In the genomic region with DNA sequence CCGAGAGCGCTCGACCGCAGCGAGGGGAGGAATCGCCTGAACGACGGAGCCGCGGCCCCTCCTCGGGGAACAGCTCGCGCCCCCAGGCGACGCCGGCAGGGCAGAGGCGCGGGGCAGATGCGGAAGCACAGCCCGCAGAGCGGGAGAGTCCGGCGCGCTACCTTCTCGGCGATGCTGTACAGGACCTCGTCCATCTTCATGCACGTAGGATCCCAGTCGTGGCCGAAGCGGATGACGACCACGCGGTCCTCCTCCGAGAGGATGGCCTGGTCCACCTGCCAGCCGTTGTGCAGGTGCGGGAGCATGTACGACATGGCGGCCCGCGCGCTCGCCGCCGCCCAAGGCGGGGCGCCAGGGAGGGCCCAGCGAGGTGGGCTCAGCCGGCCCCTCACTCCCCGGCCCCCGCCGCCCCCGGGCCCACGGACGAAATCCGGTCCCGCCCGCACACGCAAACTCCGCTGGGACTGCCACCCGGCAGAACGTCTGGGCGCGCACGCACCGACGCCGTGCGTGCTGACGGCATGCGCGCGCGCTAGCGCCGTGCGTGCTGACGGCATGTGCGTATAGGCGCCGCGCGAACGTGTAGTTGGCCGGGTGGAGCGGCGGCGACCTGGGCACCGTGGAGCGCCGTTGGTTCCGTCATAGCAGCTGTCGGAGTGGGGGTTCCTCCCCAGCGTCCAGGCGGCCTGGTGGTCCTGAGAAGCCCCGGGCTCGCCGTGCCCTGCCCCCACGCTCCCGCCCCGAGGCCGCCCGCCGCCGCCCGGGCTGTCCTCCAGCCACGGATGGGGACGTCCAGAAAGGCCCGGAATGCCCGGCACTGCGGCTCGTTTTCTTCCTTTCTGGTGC, we compare ENCODE assay signal across 1 cellular context.
TF ChIP-seq lines count a peak whose summit lies in the region.

A gene with protein sequence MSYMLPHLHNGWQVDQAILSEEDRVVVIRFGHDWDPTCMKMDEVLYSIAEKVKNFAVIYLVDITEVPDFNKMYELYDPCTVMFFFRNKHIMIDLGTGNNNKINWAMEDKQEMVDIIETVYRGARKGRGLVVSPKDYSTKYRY (minus strand): TSS at position 485 of the 846 bp plus-strand sequence. CDS start 171 bp downstream, at position 314.

TF ChIP-seq in HepG2, 621 proteins besides CTCF, POLR2A, EP300 and RAD21 (continued from another document and continues in another):
- TF ChIP-seq ZNF230 (CRISPR knock-in tag; IDR thresholded peaks at IDR 0.05) (peak; percentile 82), ZNF607 (CRISPR knock-in tag; IDR thresholded peaks at IDR 0.05; ENCODE audit: borderline replicate concordance) (peak; percentile 62; the same call in 1 of the 2 replicates), ATAD3A (CRISPR knock-in tag; IDR thresholded peaks at IDR 0.05) (no peak), ZNF781 (CRISPR knock-in tag; IDR thresholded peaks at IDR 0.05; ENCODE audit: borderline replicate concordance, not compliant biosample characterization) (peak; percentile 38), FOSL2 (CRISPR knock-in tag; IDR thresholded peaks at IDR 0.05) (peak; percentile 28; the same call in 1 of the 2 replicates), RCOR2 (CRISPR knock-in tag; IDR thresholded peaks at IDR 0.05) (no peak), EED (CRISPR knock-in tag; IDR thresholded peaks at IDR 0.05) (peak; percentile 84; the same call in 1 of the 2 replicates), GATA4 (IDR thresholded peaks at IDR 0.05; ENCODE audit: borderline replicate concordance, low read depth) (peak; percentile 56; the same call in 1 of the 2 replicates), GTF3A (CRISPR knock-in tag; conservative IDR thresholded peaks at IDR 0.05) (peak; percentile 82), POLR2AphosphoS5 (IDR thresholded peaks at IDR 0.05; ENCODE audit: low read depth, low read length) (peak; percentile 92), DR1 (CRISPR knock-in tag; IDR thresholded peaks at IDR 0.05) (peak; percentile 83), ZNF274 (CRISPR knock-in tag; IDR thresholded peaks at IDR 0.05) (peak; percentile 84; the same call in 1 of the 2 replicates), KAT8 (CRISPR knock-in tag; IDR thresholded peaks at IDR 0.05) (peak; percentile 88), MEIS2 (CRISPR knock-in tag; IDR thresholded peaks at IDR 0.05) (peak; percentile 79), ZNF589 (CRISPR knock-in tag; conservative IDR thresholded peaks at IDR 0.05) (peak; percentile 58; the same call in 1 of the 2 replicates), SOX13 (IDR thresholded peaks at IDR 0.05) (no peak), SOX13 (CRISPR knock-in tag; conservative IDR thresholded peaks at IDR 0.05 in 1 of 2, IDR thresholded peaks at IDR 0.05 in 1 of 2) (no peak; a peak in 1 of 4 replicates), NCOA5 (CRISPR knock-in tag; IDR thresholded peaks at IDR 0.05) (no peak), SPEN (CRISPR knock-in tag; IDR thresholded peaks at IDR 0.05; ENCODE audit: low read depth) (peak; percentile 99), ZNF546 (CRISPR knock-in tag; conservative IDR thresholded peaks at IDR 0.05) (peak; percentile 93), POLR2AphosphoS2 (IDR thresholded peaks at IDR 0.05; ENCODE audit: low read depth, low read length) (0 out of 2 replicates have a peak, but pooled peaks have one; percentile 58)
- TF ChIP-seq, protein P1, sequence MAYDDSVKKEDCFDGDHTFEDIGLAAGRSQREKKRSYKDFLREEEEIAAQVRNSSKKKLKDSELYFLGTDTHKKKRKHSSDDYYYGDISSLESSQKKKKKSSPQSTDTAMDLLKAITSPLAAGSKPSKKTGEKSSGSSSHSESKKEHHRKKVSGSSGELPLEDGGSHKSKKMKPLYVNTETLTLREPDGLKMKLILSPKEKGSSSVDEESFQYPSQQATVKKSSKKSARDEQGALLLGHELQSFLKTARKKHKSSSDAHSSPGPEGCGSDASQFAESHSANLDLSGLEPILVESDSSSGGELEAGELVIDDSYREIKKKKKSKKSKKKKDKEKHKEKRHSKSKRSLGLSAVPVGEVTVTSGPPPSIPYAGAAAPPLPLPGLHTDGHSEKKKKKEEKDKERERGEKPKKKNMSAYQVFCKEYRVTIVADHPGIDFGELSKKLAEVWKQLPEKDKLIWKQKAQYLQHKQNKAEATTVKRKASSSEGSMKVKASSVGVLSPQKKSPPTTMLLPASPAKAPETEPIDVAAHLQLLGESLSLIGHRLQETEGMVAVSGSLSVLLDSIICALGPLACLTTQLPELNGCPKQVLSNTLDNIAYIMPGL (CRISPR knock-in tag; IDR thresholded peaks at IDR 0.05; ENCODE audit: borderline replicate concordance in 1 of 2, low read depth in 1 of 2) = peak; percentile 80 to 88
- TF ChIP-seq, protein P2, sequence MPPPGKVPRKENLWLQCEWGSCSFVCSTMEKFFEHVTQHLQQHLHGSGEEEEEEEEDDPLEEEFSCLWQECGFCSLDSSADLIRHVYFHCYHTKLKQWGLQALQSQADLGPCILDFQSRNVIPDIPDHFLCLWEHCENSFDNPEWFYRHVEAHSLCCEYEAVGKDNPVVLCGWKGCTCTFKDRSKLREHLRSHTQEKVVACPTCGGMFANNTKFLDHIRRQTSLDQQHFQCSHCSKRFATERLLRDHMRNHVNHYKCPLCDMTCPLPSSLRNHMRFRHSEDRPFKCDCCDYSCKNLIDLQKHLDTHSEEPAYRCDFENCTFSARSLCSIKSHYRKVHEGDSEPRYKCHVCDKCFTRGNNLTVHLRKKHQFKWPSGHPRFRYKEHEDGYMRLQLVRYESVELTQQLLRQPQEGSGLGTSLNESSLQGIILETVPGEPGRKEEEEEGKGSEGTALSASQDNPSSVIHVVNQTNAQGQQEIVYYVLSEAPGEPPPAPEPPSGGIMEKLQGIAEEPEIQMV (CRISPR knock-in tag; IDR thresholded peaks at IDR 0.05; ENCODE audit: low read depth) = peak; percentile 75
- TF ChIP-seq, protein P3, sequence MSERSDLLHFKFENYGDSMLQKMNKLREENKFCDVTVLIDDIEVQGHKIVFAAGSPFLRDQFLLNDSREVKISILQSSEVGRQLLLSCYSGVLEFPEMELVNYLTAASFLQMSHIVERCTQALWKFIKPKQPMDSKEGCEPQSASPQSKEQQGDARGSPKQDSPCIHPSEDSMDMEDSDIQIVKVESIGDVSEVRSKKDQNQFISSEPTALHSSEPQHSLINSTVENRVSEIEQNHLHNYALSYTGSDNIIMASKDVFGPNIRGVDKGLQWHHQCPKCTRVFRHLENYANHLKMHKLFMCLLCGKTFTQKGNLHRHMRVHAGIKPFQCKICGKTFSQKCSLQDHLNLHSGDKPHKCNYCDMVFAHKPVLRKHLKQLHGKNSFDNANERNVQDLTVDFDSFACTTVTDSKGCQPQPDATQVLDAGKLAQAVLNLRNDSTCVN (CRISPR knock-in tag; IDR thresholded peaks at IDR 0.05; ENCODE audit: borderline replicate concordance) = peak; percentile 38; the same call in 1 of the 2 replicates
- TF ChIP-seq, protein P4, sequence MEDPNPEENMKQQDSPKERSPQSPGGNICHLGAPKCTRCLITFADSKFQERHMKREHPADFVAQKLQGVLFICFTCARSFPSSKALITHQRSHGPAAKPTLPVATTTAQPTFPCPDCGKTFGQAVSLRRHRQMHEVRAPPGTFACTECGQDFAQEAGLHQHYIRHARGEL (CRISPR knock-in tag; IDR thresholded peaks at IDR 0.05) = no peak
- TF ChIP-seq, protein P5, sequence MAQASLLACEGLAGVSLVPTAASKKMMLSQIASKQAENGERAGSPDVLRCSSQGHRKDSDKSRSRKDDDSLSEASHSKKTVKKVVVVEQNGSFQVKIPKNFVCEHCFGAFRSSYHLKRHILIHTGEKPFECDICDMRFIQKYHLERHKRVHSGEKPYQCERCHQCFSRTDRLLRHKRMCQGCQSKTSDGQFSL (CRISPR knock-in tag; IDR thresholded peaks at IDR 0.05) = peak; percentile 72; the same call in 1 of the 2 replicates
- TF ChIP-seq, protein P6, sequence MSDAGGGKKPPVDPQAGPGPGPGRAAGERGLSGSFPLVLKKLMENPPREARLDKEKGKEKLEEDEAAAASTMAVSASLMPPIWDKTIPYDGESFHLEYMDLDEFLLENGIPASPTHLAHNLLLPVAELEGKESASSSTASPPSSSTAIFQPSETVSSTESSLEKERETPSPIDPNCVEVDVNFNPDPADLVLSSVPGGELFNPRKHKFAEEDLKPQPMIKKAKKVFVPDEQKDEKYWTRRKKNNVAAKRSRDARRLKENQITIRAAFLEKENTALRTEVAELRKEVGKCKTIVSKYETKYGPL (CRISPR knock-in tag; IDR thresholded peaks at IDR 0.05) = 0 out of 2 replicates have a peak, but pooled peaks have one; percentile 49
- TF ChIP-seq, protein P7, sequence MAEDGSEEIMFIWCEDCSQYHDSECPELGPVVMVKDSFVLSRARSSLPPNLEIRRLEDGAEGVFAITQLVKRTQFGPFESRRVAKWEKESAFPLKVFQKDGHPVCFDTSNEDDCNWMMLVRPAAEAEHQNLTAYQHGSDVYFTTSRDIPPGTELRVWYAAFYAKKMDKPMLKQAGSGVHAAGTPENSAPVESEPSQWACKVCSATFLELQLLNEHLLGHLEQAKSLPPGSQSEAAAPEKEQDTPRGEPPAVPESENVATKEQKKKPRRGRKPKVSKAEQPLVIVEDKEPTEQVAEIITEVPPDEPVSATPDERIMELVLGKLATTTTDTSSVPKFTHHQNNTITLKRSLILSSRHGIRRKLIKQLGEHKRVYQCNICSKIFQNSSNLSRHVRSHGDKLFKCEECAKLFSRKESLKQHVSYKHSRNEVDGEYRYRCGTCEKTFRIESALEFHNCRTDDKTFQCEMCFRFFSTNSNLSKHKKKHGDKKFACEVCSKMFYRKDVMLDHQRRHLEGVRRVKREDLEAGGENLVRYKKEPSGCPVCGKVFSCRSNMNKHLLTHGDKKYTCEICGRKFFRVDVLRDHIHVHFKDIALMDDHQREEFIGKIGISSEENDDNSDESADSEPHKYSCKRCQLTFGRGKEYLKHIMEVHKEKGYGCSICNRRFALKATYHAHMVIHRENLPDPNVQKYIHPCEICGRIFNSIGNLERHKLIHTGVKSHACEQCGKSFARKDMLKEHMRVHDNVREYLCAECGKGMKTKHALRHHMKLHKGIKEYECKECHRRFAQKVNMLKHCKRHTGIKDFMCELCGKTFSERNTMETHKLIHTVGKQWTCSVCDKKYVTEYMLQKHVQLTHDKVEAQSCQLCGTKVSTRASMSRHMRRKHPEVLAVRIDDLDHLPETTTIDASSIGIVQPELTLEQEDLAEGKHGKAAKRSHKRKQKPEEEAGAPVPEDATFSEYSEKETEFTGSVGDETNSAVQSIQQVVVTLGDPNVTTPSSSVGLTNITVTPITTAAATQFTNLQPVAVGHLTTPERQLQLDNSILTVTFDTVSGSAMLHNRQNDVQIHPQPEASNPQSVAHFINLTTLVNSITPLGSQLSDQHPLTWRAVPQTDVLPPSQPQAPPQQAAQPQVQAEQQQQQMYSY (CRISPR knock-in tag; IDR thresholded peaks at IDR 0.05) = peak; percentile 46; the same call in 1 of the 2 replicates
- TF ChIP-seq, protein P8, sequence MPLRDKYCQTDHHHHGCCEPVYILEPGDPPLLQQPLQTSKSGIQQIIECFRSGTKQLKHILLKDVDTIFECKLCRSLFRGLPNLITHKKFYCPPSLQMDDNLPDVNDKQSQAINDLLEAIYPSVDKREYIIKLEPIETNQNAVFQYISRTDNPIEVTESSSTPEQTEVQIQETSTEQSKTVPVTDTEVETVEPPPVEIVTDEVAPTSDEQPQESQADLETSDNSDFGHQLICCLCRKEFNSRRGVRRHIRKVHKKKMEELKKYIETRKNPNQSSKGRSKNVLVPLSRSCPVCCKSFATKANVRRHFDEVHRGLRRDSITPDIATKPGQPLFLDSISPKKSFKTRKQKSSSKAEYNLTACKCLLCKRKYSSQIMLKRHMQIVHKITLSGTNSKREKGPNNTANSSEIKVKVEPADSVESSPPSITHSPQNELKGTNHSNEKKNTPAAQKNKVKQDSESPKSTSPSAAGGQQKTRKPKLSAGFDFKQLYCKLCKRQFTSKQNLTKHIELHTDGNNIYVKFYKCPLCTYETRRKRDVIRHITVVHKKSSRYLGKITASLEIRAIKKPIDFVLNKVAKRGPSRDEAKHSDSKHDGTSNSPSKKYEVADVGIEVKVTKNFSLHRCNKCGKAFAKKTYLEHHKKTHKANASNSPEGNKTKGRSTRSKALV (CRISPR knock-in tag; IDR thresholded peaks at IDR 0.05) = peak; percentile 65; the same call in 1 of the 2 replicates
- TF ChIP-seq, protein P9, sequence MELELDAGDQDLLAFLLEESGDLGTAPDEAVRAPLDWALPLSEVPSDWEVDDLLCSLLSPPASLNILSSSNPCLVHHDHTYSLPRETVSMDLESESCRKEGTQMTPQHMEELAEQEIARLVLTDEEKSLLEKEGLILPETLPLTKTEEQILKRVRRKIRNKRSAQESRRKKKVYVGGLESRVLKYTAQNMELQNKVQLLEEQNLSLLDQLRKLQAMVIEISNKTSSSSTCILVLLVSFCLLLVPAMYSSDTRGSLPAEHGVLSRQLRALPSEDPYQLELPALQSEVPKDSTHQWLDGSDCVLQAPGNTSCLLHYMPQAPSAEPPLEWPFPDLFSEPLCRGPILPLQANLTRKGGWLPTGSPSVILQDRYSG (CRISPR knock-in tag; IDR thresholded peaks at IDR 0.05) = 0 out of 2 replicates have a peak, but pooled peaks have one; percentile 65
